Comparison of ENCODE assay signal across 18 cellular contexts in the genomic region with DNA sequence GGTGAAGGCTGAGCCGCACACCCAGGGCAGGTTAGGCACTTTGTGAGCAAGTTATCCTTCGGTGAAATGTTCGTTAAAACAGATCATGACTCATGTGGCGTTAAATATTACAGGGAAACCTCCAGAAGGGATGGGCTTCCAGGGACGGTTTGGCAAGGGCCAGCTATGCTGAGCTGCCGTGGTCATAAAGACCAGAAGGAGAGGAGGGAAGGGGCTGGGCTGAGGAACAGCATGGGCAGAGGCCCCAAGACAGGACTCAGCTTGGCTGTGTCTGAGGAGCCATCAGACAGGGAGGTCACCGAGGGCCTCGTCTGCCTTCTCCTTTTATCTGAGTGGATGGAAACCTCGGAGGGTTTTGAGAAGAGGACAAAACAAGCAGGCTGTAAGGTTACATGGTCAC. TPM values are rescaled to one million over a fixed set of nuclear protein-coding genes. Genes with fewer than 3 reads are reported as not detected.
DNase-seq lines count a peak whose midpoint lies in the region; ATAC-seq, FAIRE-seq and TF ChIP-seq lines count a peak whose summit lies in the region.
"Had no signal": no experiment of that assay in that cellular context is flagged by ENCODE, and none has a peak within 500 bp of the region (broad histone marks: within the 10 kb centered on the region; RNA-seq: fewer than 3 reads in every experiment).

No MANE protein-coding gene starts in this region.

- H3F3A ChIP-seq in GM23338 (replicated peaks; ENCODE audit: low read depth): peaks cover 11% of the 10 kb centered on the region; the same call in 1 of the 2 replicates

- no peak overlapping the region for H3K4me2 ChIP-seq in GM23338
- H3K4me2 ChIP-seq: A549 had no signal

- no peaks in the 10 kb centered on the region for H4K20me1 ChIP-seq in GM23338 (replicated peaks; ENCODE audit: insufficient read depth)

- no peaks in the 10 kb centered on the region for H3K27me3 ChIP-seq in GM23338 (ENCODE audit: insufficient read depth)

- no peak overlapping the region for H3K4me3 Mint-ChIP-seq in GM23338
- no peak overlapping the region for H3K4me3 Mint-ChIP-seq in nephron progenitor cell
- no peak overlapping the region for H3K4me3 Mint-ChIP-seq in progenitor cell of endocrine pancreas (ENCODE audit: low read depth)
- H3K4me3 Mint-ChIP-seq: B cell, CD14-positive monocyte had no signal

- peaks cover 39% of the 10 kb centered on the region for H3K4me1 ChIP-seq in GM23338 (ENCODE audit: insufficient read depth)
- H3K4me1 ChIP-seq: A549, HAP-1 had no signal

- no peak overlapping the region for H3K27ac ChIP-seq in GM23338 (ENCODE audit: low read depth)
- H3K27ac ChIP-seq: A549 had no signal

- H3K27me3 Mint-ChIP-seq in GM23338 (ENCODE audit: insufficient read depth, low read depth, poor library complexity) (peaks cover 21% of the 10 kb centered on the region), nephron progenitor cell (ENCODE audit: low read depth, poor library complexity) (peaks cover 5% of the 10 kb centered on the region), progenitor cell of endocrine pancreas (no peaks in the 10 kb centered on the region)
- H3K27me3 Mint-ChIP-seq: B cell had no signal

- no peak overlapping the region for H2AFZ ChIP-seq in GM23338

- H3K9me2 ChIP-seq in GM23338 (ENCODE audit: insufficient read depth): peaks cover 5% of the 10 kb centered on the region; the same call in 1 of the 2 replicates

- CTCF ChIA-PET in HEK293T (lab: Yijun Ruan, JAX): no interaction called here

- H3K4me1 Mint-ChIP-seq in GM23338 (peaks cover 92% of the 10 kb centered on the region), nephron progenitor cell (peaks cover 66% of the 10 kb centered on the region), progenitor cell of endocrine pancreas (ENCODE audit: low read depth) (peaks cover 19% of the 10 kb centered on the region)
- H3K4me1 Mint-ChIP-seq: B cell had no signal

- ATAC-seq in GM23338: no peak
- no peak for ATAC-seq in HG03196 (IDR thresholded peaks at IDR 0.05; ENCODE audit: unreplicated experiment)
- ATAC-seq: A549 had no signal

- POLR2A ChIA-PET in HEK293T (lab: Yijun Ruan, JAX): no interaction called here

- no peak overlapping the region for H3K4me3 ChIP-seq in GM23338
- H3K4me3 ChIP-seq: A549, HAP-1 had no signal

- H3K9me3 Mint-ChIP-seq in GM23338 (no peaks in the 10 kb centered on the region), nephron progenitor cell (no peaks in the 10 kb centered on the region), progenitor cell of endocrine pancreas (ENCODE audit: low read depth) (no peaks in the 10 kb centered on the region)
- H3K9me3 Mint-ChIP-seq: CD14-positive monocyte had no signal

- H3K27ac Mint-ChIP-seq in GM23338: peak overlapping the region; percentile 41
- H3K27ac Mint-ChIP-seq in nephron progenitor cell: peak overlapping the region; percentile 46
- H3K27ac Mint-ChIP-seq in progenitor cell of endocrine pancreas: peak overlapping the region; percentile 78
- H3K27ac Mint-ChIP-seq: B cell had no signal

- TF ChIP-seq CTCF in GM23338 (conservative IDR thresholded peaks at IDR 0.05; ENCODE audit: low read depth in 2 of 2) (no peak), nephron progenitor cell (IDR thresholded peaks at IDR 0.05) (no peak), progenitor cell of endocrine pancreas (IDR thresholded peaks at IDR 0.05; ENCODE audit: unreplicated experiment) (no peak)

- peaks cover 74% of the 10 kb centered on the region for H3K79me2 ChIP-seq in GM23338 (replicated peaks; ENCODE audit: insufficient read depth)

- DNase-seq in GM23338 (ENCODE audit: low spot score) (no peak), RCC 7860 (ENCODE audit: low spot score) (peak; percentile 43), nephron progenitor cell (no peak), progenitor cell of endocrine pancreas (ENCODE audit: low spot score, unreplicated experiment) (no peak), HEK293T (ENCODE audit: extremely low spot score) (no peak), OCI-M1 (lab: John Stamatoyannopoulos, UW) (no peak)
- DNase-seq: DMS79 treated with DMSO at 0.1 percent for 48 hours, KG1, NCI-H1092, NCI-H2029 treated with DMSO at 0.1 percent for 48 hours, NCI-H226, NCI-H510A treated with DMSO at 0.1 percent for 48 hours, NCI-H748 treated with DMSO at 0.1 percent for 48 hours had no signal

- no peak for FAIRE-seq in RCC 7860 (lab: Jason Lieb, UNC)
- FAIRE-seq: A549 had no signal

- H3K36me3 ChIP-seq in GM23338 (ENCODE audit: insufficient read depth): no peaks in the 10 kb centered on the region
- H3K36me3 ChIP-seq: HAP-1 had no signal

- H3K36me3 Mint-ChIP-seq in GM23338 (ENCODE audit: low read depth) (peaks cover 7% of the 10 kb centered on the region; the same call in 1 of the 3 replicates), nephron progenitor cell (ENCODE audit: low read depth) (peaks cover 9% of the 10 kb centered on the region), progenitor cell of endocrine pancreas (ENCODE audit: insufficient read depth) (no peaks in the 10 kb centered on the region)

TF ChIP-seq in GM23338, 12 proteins besides CTCF, POLR2A, EP300 and RAD21:
- TF ChIP-seq ETS1 (IDR thresholded peaks at IDR 0.05): no peak
- TF ChIP-seq POLR2AphosphoS5 (IDR thresholded peaks at IDR 0.05; ENCODE audit: low read depth): no peak
- TF ChIP-seq STAT1 (IDR thresholded peaks at IDR 0.05; ENCODE audit: unreplicated experiment): no peak
- TF ChIP-seq ZNF331 (CRISPR knock-in tag; IDR thresholded peaks at IDR 0.05; ENCODE audit: low read depth): no peak
- no peak for TF ChIP-seq ZNF114 (CRISPR knock-in tag; IDR thresholded peaks at IDR 0.05)
- TF ChIP-seq JUNB (IDR thresholded peaks at IDR 0.05; ENCODE audit: unreplicated experiment): no peak
- TF ChIP-seq NANOG (IDR thresholded peaks at IDR 0.05; ENCODE audit: borderline replicate concordance): no peak
TF ChIP-seq in GM23338: peak in this region for 0.

TF ChIP-seq in HEK293T, 16 proteins besides CTCF, POLR2A, EP300 and RAD21:
- TF ChIP-seq L3MBTL2 (conservative IDR thresholded peaks at IDR 0.05) (no peak), CTBP1 (IDR thresholded peaks at IDR 0.05; ENCODE audit: borderline replicate concordance) (no peak), SP1 (IDR thresholded peaks at IDR 0.05) (no peak), LEF1 (IDR thresholded peaks at IDR 0.05; ENCODE audit: borderline replicate concordance) (no peak), ELF4 (IDR thresholded peaks at IDR 0.05) (no peak), FOXK2 (IDR thresholded peaks at IDR 0.05) (no peak), NFRKB (IDR thresholded peaks at IDR 0.05) (no peak)

RNA-seq across cellular contexts. Expression of gene ATP11A, which starts 47.5 kb away (rescaled TPM):
- total RNA-seq in GM23338 (2014; rRNA removed; shearing (Covaris generic)): 35.1 and 52.6 TPM in 2 replicates
- 12.3 and 12.8 TPM in 2 replicates for polyA plus RNA-seq in GM23338 (2016; fragmentation: Nextera tagmentation; extraction: Ambion mirVana)
- total RNA-seq in progenitor cell of endocrine pancreas: 100 and 109 TPM in 2 replicates
